11 cellular contexts compared by ENCODE assay signal in the genomic region with DNA sequence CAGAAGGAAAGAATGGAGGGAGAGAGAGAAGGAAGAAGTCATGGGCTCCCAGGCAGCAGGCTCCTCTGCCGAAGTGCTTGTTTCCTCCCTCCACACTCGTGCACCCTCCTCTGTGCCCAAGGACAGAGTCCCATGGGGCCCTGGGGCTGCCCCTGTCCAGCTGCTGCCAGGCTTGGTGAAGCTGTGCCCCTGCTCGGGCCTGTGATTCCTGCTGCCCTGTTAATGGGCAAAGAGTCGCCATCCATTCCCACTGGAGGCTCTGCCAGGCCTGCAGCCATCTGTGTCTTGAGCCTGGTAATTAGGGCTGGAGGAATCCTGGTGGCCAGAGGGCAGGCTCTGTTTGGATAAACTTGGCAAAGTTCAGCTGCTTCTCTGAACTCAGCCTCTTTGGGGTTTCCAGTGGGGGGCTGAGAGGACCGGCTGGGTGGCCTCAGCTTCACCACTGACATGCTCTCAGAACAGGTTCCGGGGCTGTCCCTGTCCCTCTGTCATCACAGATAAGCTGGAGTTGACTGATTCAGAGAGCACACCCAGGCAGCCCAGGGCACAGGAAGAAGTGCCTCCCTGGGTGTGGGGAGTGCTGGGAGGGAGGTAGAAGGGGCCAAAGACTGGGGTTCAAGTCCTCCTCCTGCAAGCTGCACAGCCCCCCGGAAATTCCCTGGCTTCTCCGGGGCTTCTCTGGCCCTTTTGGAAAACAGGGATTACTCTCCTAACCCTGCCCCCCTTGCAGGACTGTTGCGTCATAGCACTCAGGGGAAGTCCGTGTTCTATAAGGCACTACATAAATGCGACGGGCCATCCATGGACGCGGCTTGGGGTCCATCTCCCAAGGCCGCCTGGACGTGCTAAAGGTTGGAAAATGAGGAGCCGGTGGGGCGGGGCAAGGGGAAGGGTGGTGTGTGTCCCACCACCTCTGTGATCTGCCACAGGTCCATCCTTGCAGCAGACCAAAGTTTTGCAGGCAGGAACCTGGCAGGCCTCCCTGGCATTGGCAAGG.
DNase-seq lines count a peak whose midpoint lies in the region; ATAC-seq, FAIRE-seq and TF ChIP-seq lines count a peak whose summit lies in the region.
"Had no signal": no experiment of that assay in that cellular context is flagged by ENCODE, and none has a peak within 500 bp of the region (broad histone marks: within the 10 kb centered on the region; RNA-seq: fewer than 3 reads in every experiment).

No MANE protein-coding gene starts in this region.

- no peak overlapping the region for H3K4me3 ChIP-seq in GM12878
- H3K4me3 ChIP-seq in left ventricle myocardium inferior, result no peak overlapping the region

- TF ChIP-seq CTCF in GM12878 (IDR thresholded peaks at IDR 0.05 in 2 of 3, conservative IDR thresholded peaks at IDR 0.05 in 1 of 3; ENCODE audit: control insufficient read depth in 2 of 3, extremely low read depth in 1 of 3, insufficient read depth in 1 of 3, low read depth in 3 of 3, low read length in 3 of 3) (no peak), left ventricle myocardium inferior (IDR thresholded peaks at IDR 0.05; ENCODE audit: borderline replicate concordance) (no peak)

- CTCF ChIA-PET in GM12878 (lab: Yijun Ruan, JAX), result interaction anchor here (0.9 to 1.2 kb wide), 3 partner anchors 8 to 536 kb away, joined by 3 read pairs; no protein-coding TSS in a partner anchor

- FAIRE-seq in GM18507 (lab: Jason Lieb, UNC), result peak; percentile 56
- no peak for FAIRE-seq in GM12878 (lab: Jason Lieb, UNC)

- TF ChIP-seq RAD21 in GM12878 (IDR thresholded peaks at IDR 0.05; ENCODE audit: insufficient read depth, low read depth, low read length), result no peak

- no peaks in the 10 kb centered on the region for H3K9me3 ChIP-seq in GM12878 (replicated peaks; ENCODE audit: control insufficient read depth, insufficient read depth, low read length)
- H3K9me3 ChIP-seq in left ventricle myocardium inferior (replicated peaks), result no peaks in the 10 kb centered on the region

- H3K27me3 ChIP-seq in GM12878 (replicated peaks in 1 of 2; ENCODE audit: control insufficient read depth in 2 of 2, insufficient read depth in 2 of 2, low read length in 1 of 2) (no peaks in the 10 kb centered on the region), left ventricle myocardium inferior (ENCODE audit: low read depth) (peaks cover 60% of the 10 kb centered on the region)

- intact Hi-C loops in GM12878 (cut with micrococcal nuclease; ENCODE audit: unreplicated experiment), result loop anchor here (10.0 kb wide), 2 partner anchors 246 to 526 kb away; partner anchors contain the start of gene ZCCHC7
- intact Hi-C loops in left ventricle myocardium inferior (cut with micrococcal nuclease), result no loop called here
- intact Hi-C loops in head of caudate nucleus (cut with DNase I), result no loop called here

- H3K36me3 ChIP-seq in GM12878 (ENCODE audit: control insufficient read depth in 2 of 2, insufficient read depth in 2 of 2, low read length in 1 of 2) (peaks cover 37 to 42% of the 10 kb centered on the region in 2 experiments), left ventricle myocardium inferior (no peaks in the 10 kb centered on the region)

- no peaks in the 10 kb centered on the region for H4K20me1 ChIP-seq in GM12878 (ENCODE audit: control insufficient read depth, insufficient read depth)

- peak overlapping the region; percentile 31 for H3K4me2 ChIP-seq in GM12878 (ENCODE audit: control insufficient read depth, insufficient read depth)

- ATAC-seq in HG03039 (IDR thresholded peaks at IDR 0.05; ENCODE audit: unreplicated experiment), result peak; percentile 60
- peak; percentile 91 for ATAC-seq in GM12878

- no peak for TF ChIP-seq POLR2A in GM12878 (IDR thresholded peaks at IDR 0.05; ENCODE audit: low read depth, low read length)

- no peak overlapping the region for H3K9ac ChIP-seq in GM12878 (ENCODE audit: control insufficient read depth, insufficient read depth, low read length)

- 37% methylated on average over 18 of the region's 18 CpGs for WGBS in GM12878 (ENCODE audit: insufficient coverage, insufficient replicate concordance, low lambda C conversion rate, missing lambda C conversion rate)

- no peak overlapping the region for H2AFZ ChIP-seq in GM12878 (ENCODE audit: control insufficient read depth, low read depth, low read length)

- in situ Hi-C loops in GM12878 (cut with MboI), result loop anchor here (5.0 kb wide), 1 partner anchor 148 kb away; no protein-coding TSS in a partner anchor

- TF ChIP-seq EP300 in GM12878 (IDR thresholded peaks at IDR 0.05; ENCODE audit: borderline replicate concordance in 1 of 2, control insufficient read depth in 1 of 2, low read depth in 2 of 2, low read length in 2 of 2), result no peak

- H3K79me2 ChIP-seq in GM12878 (ENCODE audit: control insufficient read depth, insufficient read depth, low read length), result peaks cover 5% of the 10 kb centered on the region

- BruUV-seq in GM12878 (replicated peaks; lab: Mats Ljungman, UMichigan), result no TSS peak

- RAD21 ChIA-PET in GM12878 (lab: Charles Lee; ENCODE audit: unreplicated experiment), result interaction anchor here (0.9 to 1.0 kb wide), 3 partner anchors 95 to 116 kb away, joined by 3 to 5 read pairs (median 3); no protein-coding TSS in a partner anchor

- SMC1A ChIA-PET in GM12878 (lab: Charles Lee; ENCODE audit: uncharacterized antibody, unreplicated experiment), result interaction anchor here (0.6 to 1.4 kb wide), 4 partner anchors 10 to 255 kb away, joined by 3 to 6 read pairs (median 3); no protein-coding TSS in a partner anchor

- POLR2A ChIA-PET in GM12878 (lab: Charles Lee), result interaction anchor here (0.6 to 1.1 kb wide), 3 partner anchors 148 to 491 kb away, joined by 3 read pairs; no protein-coding TSS in a partner anchor

- H3K4me1 ChIP-seq in GM12878 (ENCODE audit: control insufficient read depth, insufficient read depth, low read length) (peaks cover 45% of the 10 kb centered on the region), left ventricle myocardium inferior (no peaks in the 10 kb centered on the region)

- DNase-seq in GM18507 (ENCODE audit: extremely low spot score, insufficient read length, low read depth) (peak; percentile 30), GM19240 (ENCODE audit: insufficient read length, low spot score) (peak; percentile 35), GM12878 (ENCODE audit: low read depth, low spot score) (no peak), NCI-H2081 (lab: John Stamatoyannopoulos, UW) (no peak), left ventricle myocardium inferior (no peak), NOMO-1 treated with DMSO at 0.1 percent for 48 hours (lab: John Stamatoyannopoulos, UW; ENCODE audit: unreplicated experiment) (no peak), head of caudate nucleus (no peak)
- DNase-seq: activated CD4-positive, alpha-beta T cell treated with anti-CD3 and anti-CD28 coated beads, Interleukin-2, amount 50 U/mL, for 4 hours; central memory CD4-positive, alpha-beta T cell; NCI-H1105 had no signal

- peak overlapping the region; percentile 55 for H3K27ac ChIP-seq in GM12878 (ENCODE audit: control insufficient read depth, insufficient read depth)
- H3K27ac ChIP-seq in left ventricle myocardium inferior (replicated peaks), result no peak overlapping the region

TF ChIP-seq in GM12878, 131 proteins besides CTCF, POLR2A, EP300 and RAD21 (continues in another document):
- peak; percentile 79 for TF ChIP-seq MEF2B (IDR thresholded peaks at IDR 0.05; ENCODE audit: partially characterized antibody, poor library complexity, severe bottlenecking)
- no peak for TF ChIP-seq GATAD2B (conservative IDR thresholded peaks at IDR 0.05; ENCODE audit: low read depth)
- TF ChIP-seq TCF12 (IDR thresholded peaks at IDR 0.05; ENCODE audit: low read depth, low read length), result peak; percentile 95
- TF ChIP-seq JUNB (IDR thresholded peaks at IDR 0.05), result peak; percentile 71
- TF ChIP-seq, protein P1, sequence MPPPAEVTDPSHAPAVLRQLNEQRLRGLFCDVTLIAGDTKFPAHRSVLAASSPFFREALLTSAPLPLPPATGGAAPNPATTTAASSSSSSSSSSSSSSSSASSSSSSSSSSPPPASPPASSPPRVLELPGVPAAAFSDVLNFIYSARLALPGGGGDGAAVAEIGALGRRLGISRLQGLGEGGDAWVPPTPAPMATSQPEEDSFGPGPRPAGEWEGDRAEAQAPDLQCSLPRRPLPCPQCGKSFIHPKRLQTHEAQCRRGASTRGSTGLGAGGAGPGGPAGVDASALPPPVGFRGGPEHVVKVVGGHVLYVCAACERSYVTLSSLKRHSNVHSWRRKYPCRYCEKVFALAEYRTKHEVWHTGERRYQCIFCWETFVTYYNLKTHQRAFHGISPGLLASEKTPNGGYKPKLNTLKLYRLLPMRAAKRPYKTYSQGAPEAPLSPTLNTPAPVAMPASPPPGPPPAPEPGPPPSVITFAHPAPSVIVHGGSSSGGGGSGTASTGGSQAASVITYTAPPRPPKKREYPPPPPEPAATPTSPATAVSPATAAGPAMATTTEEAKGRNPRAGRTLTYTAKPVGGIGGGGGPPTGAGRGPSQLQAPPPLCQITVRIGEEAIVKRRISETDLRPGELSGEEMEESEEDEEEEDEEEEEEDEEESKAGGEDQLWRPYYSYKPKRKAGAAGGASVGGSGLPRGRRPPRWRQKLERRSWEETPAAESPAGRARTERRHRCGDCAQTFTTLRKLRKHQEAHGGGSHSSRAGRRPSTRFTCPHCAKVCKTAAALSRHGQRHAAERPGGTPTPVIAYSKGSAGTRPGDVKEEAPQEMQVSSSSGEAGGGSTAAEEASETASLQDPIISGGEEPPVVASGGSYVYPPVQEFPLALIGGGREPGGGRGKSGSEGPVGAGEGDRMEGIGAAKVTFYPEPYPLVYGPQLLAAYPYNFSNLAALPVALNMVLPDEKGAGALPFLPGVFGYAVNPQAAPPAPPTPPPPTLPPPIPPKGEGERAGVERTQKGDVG (CRISPR knock-in tag; IDR thresholded peaks at IDR 0.05), result no peak
- TF ChIP-seq CBX3 (IDR thresholded peaks at IDR 0.05; ENCODE audit: borderline replicate concordance, low read depth), result no peak
- TF ChIP-seq NBN (IDR thresholded peaks at IDR 0.05), result no peak
- peak; percentile 65; the same call in 1 of the 2 replicates for TF ChIP-seq CREM (IDR thresholded peaks at IDR 0.05; ENCODE audit: low read depth)
- TF ChIP-seq, protein P2, sequence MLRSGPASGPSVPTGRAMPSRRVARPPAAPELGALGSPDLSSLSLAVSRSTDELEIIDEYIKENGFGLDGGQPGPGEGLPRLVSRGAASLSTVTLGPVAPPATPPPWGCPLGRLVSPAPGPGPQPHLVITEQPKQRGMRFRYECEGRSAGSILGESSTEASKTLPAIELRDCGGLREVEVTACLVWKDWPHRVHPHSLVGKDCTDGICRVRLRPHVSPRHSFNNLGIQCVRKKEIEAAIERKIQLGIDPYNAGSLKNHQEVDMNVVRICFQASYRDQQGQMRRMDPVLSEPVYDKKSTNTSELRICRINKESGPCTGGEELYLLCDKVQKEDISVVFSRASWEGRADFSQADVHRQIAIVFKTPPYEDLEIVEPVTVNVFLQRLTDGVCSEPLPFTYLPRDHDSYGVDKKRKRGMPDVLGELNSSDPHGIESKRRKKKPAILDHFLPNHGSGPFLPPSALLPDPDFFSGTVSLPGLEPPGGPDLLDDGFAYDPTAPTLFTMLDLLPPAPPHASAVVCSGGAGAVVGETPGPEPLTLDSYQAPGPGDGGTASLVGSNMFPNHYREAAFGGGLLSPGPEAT (IDR thresholded peaks at IDR 0.05; ENCODE audit: low read depth), result no peak
- no peak for TF ChIP-seq CHD2 (IDR thresholded peaks at IDR 0.05; ENCODE audit: borderline replicate concordance, low read depth, low read length)

Comparison
In these comparisons a context has a peak if more than half of its experiments do, and no peak if none do; other contexts are left out.
1. DNase-seq: peak in GM18507 (single experiment) and GM19240 (single experiment); none in GM12878 (single experiment), NCI-H2081 (0 of 2), left ventricle myocardium inferior (single experiment), NOMO-1 treated with DMSO at 0.1 percent for 48 hours (single experiment) and head of caudate nucleus (0 of 42).